Comparison of ENCODE assay signal across 8 cellular contexts in the genomic region with DNA sequence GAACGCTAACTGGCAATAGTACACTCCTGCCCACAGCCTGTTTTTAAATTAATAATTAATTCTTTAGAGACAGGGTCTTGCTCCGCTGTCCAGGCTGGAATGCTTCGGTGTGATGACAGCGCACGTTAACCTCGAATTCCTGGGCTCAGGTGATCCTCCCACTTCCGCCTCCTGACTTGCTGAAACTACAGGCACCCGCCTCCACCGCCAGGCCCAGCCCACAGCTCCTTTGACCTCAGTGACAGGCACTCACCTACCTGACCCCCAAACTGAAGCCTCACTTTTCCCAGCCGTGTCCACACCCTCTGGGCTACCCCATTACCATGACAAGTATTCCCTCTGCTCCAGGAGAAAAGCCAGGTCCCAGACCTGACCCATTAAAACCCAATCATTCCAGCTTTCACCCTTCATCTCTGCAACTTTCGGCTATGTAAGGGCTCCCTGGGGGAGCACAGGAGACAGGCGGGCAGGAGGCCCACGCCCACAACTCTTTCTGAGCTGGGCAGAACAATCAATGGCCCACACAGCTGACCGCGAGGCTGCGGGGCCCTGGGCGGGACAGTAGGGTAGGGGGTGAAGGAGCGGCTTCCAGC. TPM values are rescaled to one million over a fixed set of nuclear protein-coding genes. Genes with fewer than 3 reads are reported as not detected.
DNase-seq lines count a peak whose midpoint lies in the region; ATAC-seq and TF ChIP-seq lines count a peak whose summit lies in the region.

No MANE protein-coding gene starts in this region.

- H3K36me3 Mint-ChIP-seq in CD14-positive monocyte, result peaks cover 5 to 14% of the 10 kb centered on the region in 2 donors
- H3K36me3 Mint-ChIP-seq in nephron progenitor cell (ENCODE audit: low read depth), result no peaks in the 10 kb centered on the region

- peak overlapping the region in 5 of 7 donors; percentile 19 to 77 (median 64) for H3K27ac Mint-ChIP-seq in CD14-positive monocyte
- no peak overlapping the region for H3K27ac Mint-ChIP-seq in nephron progenitor cell

- H3K9me3 Mint-ChIP-seq in CD14-positive monocyte (peaks cover 0 to 10% (median 2%) of the 10 kb centered on the region in 7 donors), nephron progenitor cell (no peaks in the 10 kb centered on the region)

- intact Hi-C loops in CD14-positive monocyte (cut with micrococcal nuclease), result loop anchor here in 1 of 2 donors (2.0 kb wide), 1 partner anchor 17 kb away; the partner anchor contains the start of gene PHRF1
- intact Hi-C loops in dorsolateral prefrontal cortex (cut with DNase I), result loop anchor here in 1 of 2 donors (10.0 kb wide), 1 partner anchor 215 kb away; the partner anchor contains the start of gene GATD1

- H3K4me3 Mint-ChIP-seq in CD14-positive monocyte (peak overlapping the region; percentile 69 to 78), nephron progenitor cell (peak overlapping the region; percentile 81)

- peaks cover 18% of the 10 kb centered on the region for H3K4me1 Mint-ChIP-seq in CD14-positive monocyte
- H3K4me1 Mint-ChIP-seq in nephron progenitor cell, result peaks cover 11% of the 10 kb centered on the region

- H3K27ac ChIP-seq in dorsolateral prefrontal cortex (peak overlapping the region in 3 of 59 donors; percentile 14 to 52 (median 46)), substantia nigra (ENCODE audit: low read depth, low read length, poor library complexity, severe bottlenecking) (no peak overlapping the region)

- peaks cover 0 to 46% (median 29%) of the 10 kb centered on the region in 45 donors for H3K27me3 ChIP-seq in dorsolateral prefrontal cortex

- H3K27me3 Mint-ChIP-seq in CD14-positive monocyte (ENCODE audit: low read depth in 3 of 3) (peaks cover 24 to 48% (median 36%) of the 10 kb centered on the region in 3 donors), nephron progenitor cell (ENCODE audit: low read depth, poor library complexity) (peaks cover 42% of the 10 kb centered on the region)

- ATAC-seq in GM21360 (IDR thresholded peaks at IDR 0.05; ENCODE audit: unreplicated experiment), result no peak

- peak overlapping the region in 58 of 59 donors; percentile 62 to 90 (median 76) for H3K4me3 ChIP-seq in dorsolateral prefrontal cortex

- no peak for TF ChIP-seq CTCF in CD14-positive monocyte (IDR thresholded peaks at IDR 0.05)
- no peak for TF ChIP-seq CTCF in dorsolateral prefrontal cortex (IDR thresholded peaks at IDR 0.05 in 54 of 56, conservative IDR thresholded peaks at IDR 0.05 in 2 of 56; ENCODE audit: low read depth in 1 of 56, partially characterized antibody in 56 of 56)
- TF ChIP-seq CTCF in nephron progenitor cell (IDR thresholded peaks at IDR 0.05), result no peak

- DNase-seq in CD14-positive monocyte (ENCODE audit: low spot score) (no peak), LoVo (ENCODE audit: low spot score) (peak; percentile 14), dorsolateral prefrontal cortex (no peak), nephron progenitor cell (no peak), NCI-H69 (lab: John Stamatoyannopoulos, UW) (no peak), hippocampal formation (lab: John Stamatoyannopoulos, UW) (no peak), substantia nigra (lab: John Stamatoyannopoulos, UW) (no peak)

RNA-seq across cellular contexts. Expression of gene LMNTD2, which starts 0.7 kb away (rescaled TPM):
- polyA plus RNA-seq in CD14-positive monocyte, result 1 to 10 TPM in 1 of 2 donors, under 1 TPM in 1; 0.67 to 1.2 TPM
- total RNA-seq in dorsolateral prefrontal cortex, result 1 to 10 TPM in 17 of 120 experiments, under 1 TPM in 67, not detected in 36; 0.20 to 2.8 (median 0.70) TPM

RNA-seq across cellular contexts. Expression of gene RASSF7, which starts 1.0 kb away (rescaled TPM):
- polyA plus RNA-seq in CD14-positive monocyte, result 10 to 100 TPM in 1 of 2 donors, 1 to 10 TPM in 1; 10.0 to 12.4 TPM
- 10 to 100 TPM in 34 of 120 experiments, 1 to 10 TPM in 86; 4.1 to 15.0 (median 8.8) TPM for total RNA-seq in dorsolateral prefrontal cortex

RNA-seq across cellular contexts. Expression of gene PHRF1, which starts 16.5 kb away (rescaled TPM):
- polyA plus RNA-seq in CD14-positive monocyte, result 1 to 10 TPM; 1.3 to 3.3 TPM
- 10 to 100 TPM; 24.7 to 43.4 (median 32.3) TPM for total RNA-seq in dorsolateral prefrontal cortex

RNA-seq across cellular contexts. Expression of gene LRRC56, which starts 22.5 kb away (rescaled TPM):
- under 1 TPM in 1 of 2 donors, not detected in 1; 0.09 TPM for polyA plus RNA-seq in CD14-positive monocyte
- 1 to 10 TPM; 1.5 to 6.7 (median 3.8) TPM for total RNA-seq in dorsolateral prefrontal cortex

RNA-seq across cellular contexts. Expression of gene HRAS, which starts 24.4 kb away (rescaled TPM):
- 10 to 100 TPM; 10.1 to 10.3 TPM for polyA plus RNA-seq in CD14-positive monocyte
- total RNA-seq in dorsolateral prefrontal cortex, result 100 to 1,000 TPM in 19 of 120 experiments, 10 to 100 TPM in 101; 50.7 to 122 (median 86.8) TPM
